Comparison of ENCODE assay signal across 28 cellular contexts in genomic region chr6:148888853-148889252, GRCh38.
DNase-seq lines count a peak whose midpoint lies in the region; ATAC-seq and TF ChIP-seq lines count a peak whose summit lies in the region.
"Had no signal": no experiment of that assay in that cellular context is flagged by ENCODE, and none has a peak within 500 bp of the region (broad histone marks: within the 10 kb centered on the region; RNA-seq: fewer than 3 reads in every experiment).

No MANE protein-coding gene starts in this region.

- intact Hi-C loops in ovary (cut with DNase I), result no loop called here

- H3K36me3 ChIP-seq in HEK293 (ENCODE audit: control insufficient read depth in 2 of 2, insufficient read depth in 1 of 2, low read length in 2 of 2), result no peaks in the 10 kb centered on the region
- no peaks in the 10 kb centered on the region for H3K36me3 ChIP-seq in subcutaneous abdominal adipose tissue (ENCODE audit: control insufficient read depth in 5 of 5, insufficient read depth in 5 of 5, low read length in 5 of 5)
- no peaks in the 10 kb centered on the region for H3K36me3 ChIP-seq in ovary
- H3K36me3 ChIP-seq: cardiac muscle cell, heart left ventricle, transverse colon had no signal

- TF ChIP-seq POLR2A in ovary (IDR thresholded peaks at IDR 0.05), result no peak

- no peaks in the 10 kb centered on the region for H3K9me3 Mint-ChIP-seq in activated T-helper 17 cell treated with anti-CD3 and anti-CD28 coated beads, Interleukin-2, amount 50 U/mL, for 72 hours
- H3K9me3 Mint-ChIP-seq: activated CD8-positive, alpha-beta T cell treated with anti-CD3 and anti-CD28 coated beads for 36 hours; CD4-positive, CD25-positive, alpha-beta regulatory T cell; memory B cell; naive B cell had no signal

- peaks cover 16% of the 10 kb centered on the region for H3K36me3 Mint-ChIP-seq in activated T-helper 17 cell treated with anti-CD3 and anti-CD28 coated beads, Interleukin-2, amount 50 U/mL, for 72 hours (ENCODE audit: low read depth)
- H3K36me3 Mint-ChIP-seq: CD4-positive, CD25-positive, alpha-beta regulatory T cell had no signal

- no peak overlapping the region for H3K27ac ChIP-seq in HEK293 (ENCODE audit: extremely low read depth, low read depth, low read length)
- H3K27ac ChIP-seq in subcutaneous abdominal adipose tissue (ENCODE audit: low read depth, low read length), result peak overlapping the region; percentile 4
- no peak overlapping the region for H3K27ac ChIP-seq in ovary
- H3K27ac ChIP-seq: cardiac muscle cell, heart left ventricle, spleen, transverse colon had no signal

- H3K27me3 ChIP-seq in subcutaneous abdominal adipose tissue (ENCODE audit: control insufficient read depth in 5 of 5, insufficient read depth in 4 of 5, low read length in 5 of 5) (no peaks in the 10 kb centered on the region), ovary (no peaks in the 10 kb centered on the region)
- H3K27me3 ChIP-seq: cardiac muscle cell, heart left ventricle, spleen, transverse colon had no signal

- no peak overlapping the region for H3K4me3 ChIP-seq in HEK293 (ENCODE audit: low read depth, low read length)
- H3K4me3 ChIP-seq in astrocyte of the cerebellum (ENCODE audit: low read depth, low read length), result no peak overlapping the region
- H3K4me3 ChIP-seq in subcutaneous abdominal adipose tissue (ENCODE audit: low read depth in 1 of 5, low read length in 5 of 5), result no peak overlapping the region
- no peak overlapping the region for H3K4me3 ChIP-seq in ovary
- H3K4me3 ChIP-seq: cardiac muscle cell, heart left ventricle, spleen, transverse colon had no signal

- DNase-seq in astrocyte of the cerebellum (ENCODE audit: low read depth) (peak; percentile 86), foreskin melanocyte (peak; percentile 79), cerebellum (ENCODE audit: low spot score) (no peak), ovary (no peak)
- no peak for DNase-seq in activated effector memory CD4-positive, alpha-beta T cell treated with anti-CD3 and anti-CD28 coated beads, Interleukin-2, amount 50 U/mL, for 16 hours
- DNase-seq: activated CD4-positive, alpha-beta T cell treated with anti-CD3 and anti-CD28 coated beads for 1 hour; activated CD8-positive, alpha-beta T cell treated with anti-CD3 and anti-CD28 coated beads for 36 hours; activated gamma-delta T cell treated with Interleukin-2 at 50 U/mL for 16 hours; activated naive CD8-positive, alpha-beta T cell treated with anti-CD3 and anti-CD28 coated beads, Interleukin-2, amount 50 U/mL, for 24 hours; CD4-positive, CD25-positive, alpha-beta regulatory T cell; dermis blood vessel endothelial cell; DMS153; GDM1; heart left ventricle; KG1; naive B cell; NCI-H1436; NCI-H510A; spleen; stimulated activated CD4-positive, alpha-beta T cell treated with anti-CD3 and anti-CD28 coated beads, Interleukin-4, amount 100 ng/mL, for 24 hours; stimulated activated naive CD4-positive, alpha-beta T cell treated with Interleukin-2 at 50 U/mL for 16 hours; transverse colon had no signal

- H3K4me1 Mint-ChIP-seq in activated T-helper 17 cell treated with anti-CD3 and anti-CD28 coated beads, Interleukin-2, amount 50 U/mL, for 72 hours, result peaks cover 2% of the 10 kb centered on the region
- H3K4me1 Mint-ChIP-seq: CD4-positive, CD25-positive, alpha-beta regulatory T cell had no signal

- in situ Hi-C loops in astrocyte of the cerebellum (cut with HindIII; ENCODE audit: low sequenced_read_pairs), result no loop called here

- no peaks in the 10 kb centered on the region for H3K27me3 Mint-ChIP-seq in activated T-helper 17 cell treated with anti-CD3 and anti-CD28 coated beads, Interleukin-2, amount 50 U/mL, for 72 hours
- H3K27me3 Mint-ChIP-seq: activated CD8-positive, alpha-beta T cell treated with anti-CD3 and anti-CD28 coated beads for 36 hours; activated naive CD8-positive, alpha-beta T cell treated with anti-CD3 and anti-CD28 coated beads, Interleukin-2, amount 50 U/mL, for 24 hours; memory B cell; naive B cell had no signal

- ATAC-seq in activated T-helper 17 cell treated with anti-CD3 and anti-CD28 coated beads, Interleukin-2, amount 50 U/mL, for 72 hours (replicated peaks), result no peak
- ATAC-seq: activated CD8-positive, alpha-beta T cell treated with anti-CD3 and anti-CD28 coated beads for 36 hours; activated naive CD8-positive, alpha-beta T cell treated with anti-CD3 and anti-CD28 coated beads, Interleukin-2, amount 50 U/mL, for 24 hours; Panc1 had no signal

- POLR2A ChIA-PET in HEK293 (lab: Yijun Ruan, JAX), result no interaction called here

- TF ChIP-seq CTCF in HEK293 (tag by site-specific recombination; IDR thresholded peaks at IDR 0.05), result no peak
- TF ChIP-seq CTCF in astrocyte of the cerebellum (IDR thresholded peaks at IDR 0.05; ENCODE audit: low read depth, low read length, missing control alignments), result no peak
- TF ChIP-seq CTCF in ovary (IDR thresholded peaks at IDR 0.05), result no peak

- H3K27ac Mint-ChIP-seq in activated T-helper 17 cell treated with anti-CD3 and anti-CD28 coated beads, Interleukin-2, amount 50 U/mL, for 72 hours, result no peak overlapping the region
- H3K27ac Mint-ChIP-seq: activated CD8-positive, alpha-beta T cell treated with anti-CD3 and anti-CD28 coated beads for 36 hours; activated naive CD8-positive, alpha-beta T cell treated with anti-CD3 and anti-CD28 coated beads, Interleukin-2, amount 50 U/mL, for 24 hours; CD4-positive, CD25-positive, alpha-beta regulatory T cell had no signal

- H3K4me1 ChIP-seq in HEK293 (ENCODE audit: control insufficient read depth, insufficient read depth, low read length) (peaks cover 4% of the 10 kb centered on the region; the same call in 1 of the 2 replicates), subcutaneous abdominal adipose tissue (ENCODE audit: control insufficient read depth in 5 of 5, insufficient read depth in 5 of 5, low read length in 5 of 5) (peaks cover 0 to 11% (median 3%) of the 10 kb centered on the region in 5 donors), ovary (ENCODE audit: insufficient read depth) (peaks cover 17% of the 10 kb centered on the region)

- TF ChIP-seq EP300 in ovary (IDR thresholded peaks at IDR 0.05), result no peak

- H3K9me3 ChIP-seq in HEK293 (ENCODE audit: control insufficient read depth, insufficient read depth, low read depth, low read length) (no peaks in the 10 kb centered on the region), subcutaneous abdominal adipose tissue (ENCODE audit: control insufficient read depth in 5 of 5, low read length in 5 of 5) (no peaks in the 10 kb centered on the region), ovary (no peaks in the 10 kb centered on the region)
- H3K9me3 ChIP-seq: heart left ventricle, spleen, transverse colon had no signal

- H3K4me3 Mint-ChIP-seq in activated T-helper 17 cell treated with anti-CD3 and anti-CD28 coated beads, Interleukin-2, amount 50 U/mL, for 72 hours, result no peak overlapping the region
- H3K4me3 Mint-ChIP-seq: activated CD8-positive, alpha-beta T cell treated with anti-CD3 and anti-CD28 coated beads for 36 hours; activated naive CD8-positive, alpha-beta T cell treated with anti-CD3 and anti-CD28 coated beads, Interleukin-2, amount 50 U/mL, for 24 hours; CD4-positive, CD25-positive, alpha-beta regulatory T cell; memory B cell; naive B cell had no signal

- H3K9ac ChIP-seq in subcutaneous abdominal adipose tissue (ENCODE audit: low read length in 5 of 5), result no peak overlapping the region

- CTCF ChIA-PET in HEK293 (lab: Yijun Ruan, JAX), result no interaction called here

- 44 to 56% (median 51%) methylated on average over 3 of the region's 3 CpGs for WGBS in ovary, 3 donors

TF ChIP-seq in HEK293, 187 proteins besides CTCF, POLR2A, EP300 and RAD21:
- TF ChIP-seq ZBTB20 (tag by site-specific recombination; IDR thresholded peaks at IDR 0.05), result peak; percentile 74
- TF ChIP-seq SP7 (tag by site-specific recombination; IDR thresholded peaks at IDR 0.05), result no peak

Comparison
In these comparisons a context has a peak if more than half of its experiments do, and no peak if none do; other contexts are left out.
1. DNase-seq: peak in astrocyte of the cerebellum (single experiment) and foreskin melanocyte (single experiment); none in activated effector memory CD4-positive, alpha-beta T cell treated with anti-CD3 and anti-CD28 coated beads, Interleukin-2, amount 50 U/mL, for 16 hours (single experiment), cerebellum (single experiment) and ovary (0 of 5).